ENCODE assay signal across 13 cellular contexts in the genomic region with DNA sequence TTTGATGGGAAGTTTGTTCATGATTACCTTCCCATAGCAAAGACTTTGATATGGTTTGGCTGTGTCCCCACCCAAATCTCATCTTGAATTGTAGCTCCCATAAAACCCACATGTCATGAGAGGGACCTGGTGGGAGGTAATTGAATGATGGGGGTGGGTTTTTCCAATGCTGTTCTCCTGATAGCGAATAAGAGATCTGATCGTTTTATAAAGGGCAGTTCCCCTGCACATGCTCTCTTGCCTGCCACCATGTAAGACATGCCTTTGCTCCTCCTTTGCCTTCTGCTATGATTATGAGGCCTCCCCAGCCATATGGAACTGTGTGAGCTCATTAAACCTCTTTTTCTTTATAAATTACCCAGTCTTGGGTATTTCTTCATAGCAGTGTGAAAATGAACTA. TPM values are rescaled to one million over a fixed set of nuclear protein-coding genes. Genes with fewer than 3 reads are reported as not detected.
DNase-seq lines count a peak whose midpoint lies in the region; ATAC-seq, FAIRE-seq and TF ChIP-seq lines count a peak whose summit lies in the region.
"Not testable (repeated sequence)": the region's sequence is repeated elsewhere in the genome, so short reads cannot be mapped to it uniquely, and the experiment has no call there.
"Had no signal": no experiment of that assay in that cellular context is flagged by ENCODE, and none has a peak within 500 bp of the region (broad histone marks: within the 10 kb centered on the region; RNA-seq: fewer than 3 reads in every experiment).

No MANE protein-coding gene starts in this region.

- TF ChIP-seq CTCF in K562 (IDR thresholded peaks at IDR 0.05 in 2 of 3, conservative IDR thresholded peaks at IDR 0.05 in 1 of 3; ENCODE audit: insufficient read depth in 2 of 3, low read depth in 1 of 3, low read length in 3 of 3); endodermal cell (conservative IDR thresholded peaks at IDR 0.05); HepG2 (CRISPR knock-in tag; IDR thresholded peaks at IDR 0.05): not testable (repeated sequence)

- not testable (repeated sequence) for H3K4me1 Mint-ChIP-seq in endodermal cell

- not testable (repeated sequence) for H3K9me1 ChIP-seq in K562 (ENCODE audit: control insufficient read depth, insufficient read depth, low read length)

- not testable (repeated sequence) for H3K4me1 ChIP-seq in K562 (replicated peaks in 1 of 2; ENCODE audit: control insufficient read depth in 2 of 2, insufficient read depth in 2 of 2, low read length in 2 of 2); endodermal cell (ENCODE audit: control insufficient read depth, insufficient read depth, low read length)
- peaks cover 20% of the 10 kb centered on the region for H3K4me1 ChIP-seq in HepG2 (ENCODE audit: insufficient read depth, low read length)

- H3K9ac ChIP-seq in K562 (ENCODE audit: insufficient read depth in 1 of 2, low read depth in 2 of 2, low read length in 2 of 2); endodermal cell (ENCODE audit: extremely low read depth, low read length, poor library complexity, severe bottlenecking); HepG2 (ENCODE audit: insufficient read depth, low read depth, low read length): not testable (repeated sequence)

- H3K27ac ChIP-seq in K562 (ENCODE audit: extremely low read depth, low read depth, low read length); endodermal cell (ENCODE audit: low read depth, low read length); HepG2 (ENCODE audit: extremely low read length, insufficient read depth, low read length): not testable (repeated sequence)

- 3% methylated on average over 2 of the region's 2 CpGs for WGBS in K562 (ENCODE audit: insufficient coverage, low coverage, missing lambda C conversion rate)
- WGBS in endodermal cell (ENCODE audit: insufficient coverage in 1 of 2, insufficient read length in 1 of 2), 2 experiments, result 96% methylated on average over 2 of the region's 2 CpGs; no CpG with 5 or more reads in 1 of the 2 experiments
- 100% methylated on average over 2 of the region's 2 CpGs for WGBS in HepG2 (ENCODE audit: low lambda C conversion rate)

- H2AFZ ChIP-seq in K562 (ENCODE audit: low read depth, low read length); HepG2 (ENCODE audit: low read length): not testable (repeated sequence)

- POLR2A ChIA-PET in K562 (lab: Yijun Ruan, JAX); HepG2 (lab: Yijun Ruan, JAX): not testable (repeated sequence)

- in situ Hi-C loops in K562 (cut with MboI); HepG2 (cut with HindIII; ENCODE audit: extremely low pct_ligation_motif_present, low pct_unique_long_range_greater_than_20kb): not testable (repeated sequence)

- not testable (repeated sequence) for H4K20me1 ChIP-seq in K562 (replicated peaks; ENCODE audit: control insufficient read depth, insufficient read depth, low read length); HepG2 (ENCODE audit: insufficient read depth, low read length)

- not testable (repeated sequence) for ATAC-seq in K562, HepG2

- intact Hi-C loops in K562 (cut with micrococcal nuclease); HepG2 (cut with micrococcal nuclease; ENCODE audit: unreplicated experiment): not testable (repeated sequence)

- not testable (repeated sequence) for H3K4me3 ChIP-seq in K562; HepG2 (replicated peaks in 1 of 3; ENCODE audit: insufficient read depth in 1 of 3, low read depth in 2 of 3, low read length in 3 of 3)
- peak overlapping the region; percentile 25 for H3K4me3 ChIP-seq in endodermal cell (ENCODE audit: low read length)

- TF ChIP-seq POLR2A in K562 (conservative IDR thresholded peaks at IDR 0.05); HepG2 (IDR thresholded peaks at IDR 0.05; ENCODE audit: insufficient read depth in 1 of 2, low read depth in 2 of 2, low read length in 2 of 2): not testable (repeated sequence)

- H3K9me3 ChIP-seq in K562 (replicated peaks; ENCODE audit: control insufficient read depth, insufficient read depth, low read depth, low read length), result not testable (repeated sequence)
- H3K9me3 ChIP-seq in endodermal cell (ENCODE audit: control insufficient read depth, low read length), result peaks cover 74% of the 10 kb centered on the region
- H3K9me3 ChIP-seq in HepG2 (ENCODE audit: low read length), result peaks cover 30% of the 10 kb centered on the region

- not testable (repeated sequence) for H3K36me3 ChIP-seq in K562 (ENCODE audit: control insufficient read depth, insufficient read depth, low read length)
- H3K36me3 ChIP-seq in endodermal cell (ENCODE audit: control insufficient read depth, insufficient read depth, low read length), result peaks cover 85% of the 10 kb centered on the region
- peaks cover 3 to 14% of the 10 kb centered on the region in 2 experiments; a peak in 2 of 5 replicates for H3K36me3 ChIP-seq in HepG2 (replicated peaks in 1 of 2; ENCODE audit: control insufficient read depth in 1 of 2, insufficient read depth in 2 of 2, low read length in 2 of 2)

- not testable (repeated sequence) for H3K4me2 ChIP-seq in K562 (ENCODE audit: insufficient read depth, low read length); HepG2 (ENCODE audit: low read depth, low read length)

- H3K36me3 Mint-ChIP-seq in endodermal cell (ENCODE audit: low read depth), result peaks cover 54% of the 10 kb centered on the region

- CTCF ChIA-PET in K562 (lab: Yijun Ruan, JAX; ENCODE audit: low intra/inter-chr PET ratio); HepG2 (lab: Yijun Ruan, JAX; ENCODE audit: low intra/inter-chr PET ratio, low total read pairs): not testable (repeated sequence)

- not testable (repeated sequence) for BruUV-seq in K562 (replicated peaks; lab: Mats Ljungman, UMichigan); HepG2 (replicated peaks; lab: Mats Ljungman, UMichigan)

- H3K9me3 Mint-ChIP-seq in endodermal cell, result peaks cover 42% of the 10 kb centered on the region

- TF ChIP-seq EP300 in K562 (IDR thresholded peaks at IDR 0.05; ENCODE audit: low read length); HepG2 (IDR thresholded peaks at IDR 0.05; ENCODE audit: low read depth in 2 of 2, low read length in 2 of 2); HepG2 (CRISPR knock-in tag; IDR thresholded peaks at IDR 0.05; ENCODE audit: borderline replicate concordance): not testable (repeated sequence)

- H3K79me2 ChIP-seq in K562 (ENCODE audit: control insufficient read depth, insufficient read depth, low read length), result not testable (repeated sequence)
- peaks cover 10% of the 10 kb centered on the region for H3K79me2 ChIP-seq in HepG2 (ENCODE audit: insufficient read depth, low read length)

- H3K27me3 ChIP-seq in K562 (ENCODE audit: control insufficient read depth in 2 of 2, insufficient read depth in 2 of 2, low read length in 2 of 2); endodermal cell (ENCODE audit: control insufficient read depth, insufficient read depth, low read length, poor library complexity, severe bottlenecking); HepG2 (ENCODE audit: control insufficient read depth in 1 of 2, insufficient read depth in 2 of 2, low read length in 2 of 2): not testable (repeated sequence)

- H3K27ac Mint-ChIP-seq in endodermal cell, result not testable (repeated sequence)

- not testable (repeated sequence) for TF ChIP-seq RAD21 in K562 (CRISPR knock-in tag; conservative IDR thresholded peaks at IDR 0.05 in 1 of 2, IDR thresholded peaks at IDR 0.05 in 1 of 2); HepG2 (CRISPR knock-in tag; IDR thresholded peaks at IDR 0.05)

- H3K4me3 Mint-ChIP-seq in endodermal cell, result not testable (repeated sequence)

- DNase-seq in K562 (ENCODE audit: extremely low read depth in 1 of 4, low spot score in 3 of 4); endodermal cell; HepG2 (ENCODE audit: low spot score): not testable (repeated sequence)

- H3K27me3 Mint-ChIP-seq in endodermal cell (ENCODE audit: insufficient read depth), result not testable (repeated sequence)

- not testable (repeated sequence) for FAIRE-seq in K562 (lab: Jason Lieb, UNC); HepG2 (lab: Jason Lieb, UNC)

RNA-seq across cellular contexts. Expression of a gene that starts 51.2 kb away (rescaled TPM):
- total RNA-seq in K562 (2011; cell fraction: chromatin; rRNA removed; ENCODE audit: low replicate concordance), result not detected in 2 replicates
- not detected in 2 replicates for total RNA-seq in K562 (2011; cell fraction: nucleolus; rRNA removed)
- not detected in 2 replicates for total RNA-seq in K562 (2011; cell fraction: nucleoplasm; rRNA removed)
- not detected in 2 replicates for total RNA-seq in K562 (2014; rRNA removed)
- total RNA-seq in K562 (2014; rRNA removed; fragmentation: Illumina TruSeq; extraction: Trizol), result not detected in 2 replicates
- not detected in 2 replicates for total RNA-seq in K562 (2015; rRNA removed; fragmentation: Illumina TruSeq; extraction: Trizol)
- not detected in 2 replicates for total RNA-seq in K562 (2021)
- polyA plus RNA-seq in K562 (2011; rRNA removed), result not detected in 2 replicates
- not detected in 2 replicates for polyA plus RNA-seq in K562 (2011; cell fraction: cytosol; rRNA removed)
- not detected in 2 replicates for polyA plus RNA-seq in K562 (2011; cell fraction: nucleus; rRNA removed)
- not detected in 2 replicates for polyA plus RNA-seq in K562 (2012)
- polyA plus RNA-seq in K562 (2014; fragmentation: Illumina TruSeq; extraction: Trizol), result not detected in 2 replicates
- not detected for polyA plus RNA-seq in K562 (2014; fragmentation: Nextera tagmentation; extraction: Ambion mirVana)
- polyA plus RNA-seq in K562 (2014; rRNA removed), result not detected in 2 replicates
- not detected in 2 replicates for polyA minus RNA-seq in K562 (2011; rRNA and poly(A)+ RNA removed)
- not detected in 2 replicates for polyA minus RNA-seq in K562 (2011; cell fraction: cytosol; rRNA and poly(A)+ RNA removed)
- polyA minus RNA-seq in K562 (2011; cell fraction: nucleus; rRNA and poly(A)+ RNA removed), result not detected in 2 replicates
- 10 to 100 TPM; 27.2 to 49.9 TPM for total RNA-seq in endodermal cell
- 18.7 TPM for polyA plus RNA-seq in endodermal cell (2013, experiment 1 of 2)
- 18.5 TPM for polyA plus RNA-seq in endodermal cell (2013, experiment 2 of 2)
- 20.6 and 37.0 TPM in 2 replicates for total RNA-seq in HepG2 (2016; rRNA removed; fragmentation: Illumina TruSeq; extraction: Trizol)
- 2.2 and 2.3 TPM in 2 replicates for total RNA-seq in HepG2 (2016; cell fraction: cytosol; rRNA removed; fragmentation: Illumina TruSeq; extraction: Trizol; ENCODE audit: low read depth)
- total RNA-seq in HepG2 (2016; cell fraction: insoluble cytoplasmic fraction; rRNA removed; fragmentation: Illumina TruSeq; extraction: Trizol), result 17.4 and 40.7 TPM in 2 replicates
- 8.7 and 9.5 TPM in 2 replicates for total RNA-seq in HepG2 (2016; cell fraction: membrane; rRNA removed; fragmentation: Illumina TruSeq; extraction: Trizol)
- 67.0 and 93.5 TPM in 2 replicates for total RNA-seq in HepG2 (2016; cell fraction: nucleus; rRNA removed; fragmentation: Illumina TruSeq; extraction: Trizol)
- polyA plus RNA-seq in HepG2 (2011; rRNA removed), result 69.5 and 121 TPM in 2 replicates
- 39.4 and 44.0 TPM in 2 replicates for polyA plus RNA-seq in HepG2 (2011; cell fraction: cytosol; rRNA removed)
- polyA plus RNA-seq in HepG2 (2011; cell fraction: nucleus; rRNA removed), result 186 and 299 TPM in 2 replicates
- polyA plus RNA-seq in HepG2 (2012), result 37.0 and 44.1 TPM in 2 replicates
- 1.5 and 1.6 TPM in 2 replicates for polyA plus RNA-seq in HepG2 (2016; cell fraction: cytosol; fragmentation: Illumina TruSeq; extraction: Trizol; ENCODE audit: low read depth)
- polyA plus RNA-seq in HepG2 (2016; cell fraction: insoluble cytoplasmic fraction; fragmentation: Illumina TruSeq; extraction: Trizol; ENCODE audit: low read depth), result 20.0 and 21.6 TPM in 2 replicates
- polyA plus RNA-seq in HepG2 (2016; cell fraction: membrane; fragmentation: Illumina TruSeq; extraction: Trizol; ENCODE audit: low read depth), result 4.0 TPM in 2 replicates
- 183 and 193 TPM in 2 replicates for polyA plus RNA-seq in HepG2 (2016; cell fraction: nucleus; fragmentation: Illumina TruSeq; extraction: Trizol; ENCODE audit: insufficient read depth, low read depth)
- 0.07 and 94.1 TPM in 2 replicates for polyA minus RNA-seq in HepG2 (2011; rRNA and poly(A)+ RNA removed; ENCODE audit: low replicate concordance)
- polyA minus RNA-seq in HepG2 (2011; cell fraction: cytosol; rRNA and poly(A)+ RNA removed), result 30.0 and 45.1 TPM in 2 replicates
- 81.4 and 117 TPM in 2 replicates for polyA minus RNA-seq in HepG2 (2011; cell fraction: nucleus; rRNA and poly(A)+ RNA removed)
- total RNA-seq: B cell; CD4-positive, alpha-beta memory T cell; CD4-positive, alpha-beta T cell; CD4-positive, CD25-positive, alpha-beta regulatory T cell; CD8-positive, alpha-beta memory T cell; CD8-positive, alpha-beta T cell; Daoy had no signal
- polyA plus RNA-seq: A549; AG04450; CD14-positive monocyte; CD4-positive, alpha-beta memory T cell; CD4-positive, CD25-positive, alpha-beta regulatory T cell; CD8-positive, alpha-beta memory T cell had no signal
